Comparison of ENCODE assay signal across 18 cellular contexts in genomic region chr7:157046681-157047080, GRCh38. TPM values are rescaled to one million over a fixed set of nuclear protein-coding genes. Genes with fewer than 3 reads are reported as not detected.
DNase-seq lines count a peak whose midpoint lies in the region; TF ChIP-seq lines count a peak whose summit lies in the region.
"Had no signal": no experiment of that assay in that cellular context is flagged by ENCODE, and none has a peak within 500 bp of the region (broad histone marks: within the 10 kb centered on the region; RNA-seq: fewer than 3 reads in every experiment).

No MANE protein-coding gene starts in this region.

- no peaks in the 10 kb centered on the region for H3K36me3 ChIP-seq in testis (ENCODE audit: low read depth, missing control alignments)
- H3K36me3 ChIP-seq: right lobe of liver, upper lobe of right lung had no signal

- no peaks in the 10 kb centered on the region for H3K27me3 ChIP-seq in testis
- H3K27me3 ChIP-seq: right lobe of liver had no signal

- H3K27ac ChIP-seq in VCaP (peak overlapping the region; percentile 43), testis (no peak overlapping the region)
- H3K27ac ChIP-seq: coronary artery, right lobe of liver, upper lobe of right lung had no signal

- peaks cover 3% of the 10 kb centered on the region for H3K27me3 Mint-ChIP-seq in endothelial cell (ENCODE audit: unreplicated experiment)

- no peak overlapping the region for H3K4me3 ChIP-seq in foreskin fibroblast (ENCODE audit: low read depth in 1 of 2, low read length in 2 of 2)
- H3K4me3 ChIP-seq in testis: no peak overlapping the region
- H3K4me3 ChIP-seq: coronary artery, lung, right lobe of liver, upper lobe of right lung had no signal

- H3K27ac Mint-ChIP-seq in endothelial cell (ENCODE audit: unreplicated experiment): no peak overlapping the region
- H3K27ac Mint-ChIP-seq: nephron progenitor cell had no signal

- DNase-seq in ACHN: peak; percentile 8
- peak; percentile 10 for DNase-seq in HEK293T (ENCODE audit: extremely low spot score)
- DNase-seq in foreskin fibroblast: peak; percentile 47 to 68
- DNase-seq in central memory CD4-positive, alpha-beta T cell: no peak
- no peak for DNase-seq in NCI-H2196 (lab: John Stamatoyannopoulos, UW; ENCODE audit: unreplicated experiment)
- no peak for DNase-seq in endothelial cell (ENCODE audit: low spot score)
- no peak for DNase-seq in testis
- DNase-seq: activated CD4-positive, alpha-beta T cell treated with anti-CD3 and anti-CD28 coated beads, Interleukin-2, amount 50 U/mL, for 1 hour; NCI-H187; NCI-H526 treated with DMSO at 0.1 percent for 48 hours; nephron progenitor cell; right lobe of liver; stimulated activated CD4-positive, alpha-beta T cell treated with anti-CD3 and anti-CD28 coated beads, Interleukin-4, amount 100 ng/mL, for 1 hour; upper lobe of right lung had no signal

- H3K9me3 Mint-ChIP-seq in endothelial cell (ENCODE audit: unreplicated experiment): no peaks in the 10 kb centered on the region
- H3K9me3 Mint-ChIP-seq: nephron progenitor cell had no signal

- no peaks in the 10 kb centered on the region for H3K4me1 Mint-ChIP-seq in endothelial cell (ENCODE audit: unreplicated experiment)

- intact Hi-C loops in testis (cut with DNase I; ENCODE audit: low total_unique reads): no loop called here

- POLR2A ChIA-PET in HEK293T (lab: Yijun Ruan, JAX): no interaction called here

- H3K4me3 Mint-ChIP-seq in endothelial cell (ENCODE audit: unreplicated experiment): no peak overlapping the region
- H3K4me3 Mint-ChIP-seq: nephron progenitor cell had no signal

- no peaks in the 10 kb centered on the region for H3K36me3 Mint-ChIP-seq in endothelial cell (ENCODE audit: low read depth, unreplicated experiment)

- CTCF ChIA-PET in HEK293T (lab: Yijun Ruan, JAX): no interaction called here

- in situ Hi-C loops in ACHN (cut with HindIII; ENCODE audit: low pct_ligation_motif_present, low pct_unique_long_range_greater_than_20kb, low sequenced_read_pairs): no loop called here

- TF ChIP-seq POLR2A in testis (IDR thresholded peaks at IDR 0.05): no peak

- no peaks in the 10 kb centered on the region for H3K4me1 ChIP-seq in testis
- H3K4me1 ChIP-seq: right lobe of liver, upper lobe of right lung had no signal

- TF ChIP-seq CTCF in VCaP (conservative IDR thresholded peaks at IDR 0.05) (no peak), foreskin fibroblast (IDR thresholded peaks at IDR 0.05; ENCODE audit: low read depth, low read length) (no peak), endothelial cell (IDR thresholded peaks at IDR 0.05; ENCODE audit: unreplicated experiment) (no peak), testis (IDR thresholded peaks at IDR 0.05) (no peak)

- no peaks in the 10 kb centered on the region for H3K9me3 ChIP-seq in testis
- H3K9me3 ChIP-seq: right lobe of liver, upper lobe of right lung had no signal

- WGBS in testis, 2 donors: 85 to 86% methylated on average over 1 of the region's 1 CpG

TF ChIP-seq in HEK293T, 16 proteins besides CTCF, POLR2A, EP300 and RAD21:
- TF ChIP-seq ARNT (IDR thresholded peaks at IDR 0.05) (no peak), CTBP1 (IDR thresholded peaks at IDR 0.05; ENCODE audit: borderline replicate concordance) (no peak), FOXA1 (IDR thresholded peaks at IDR 0.05) (no peak), NFRKB (IDR thresholded peaks at IDR 0.05) (no peak), HDGF (IDR thresholded peaks at IDR 0.05; ENCODE audit: borderline replicate concordance) (no peak), L3MBTL2 (conservative IDR thresholded peaks at IDR 0.05) (no peak), ELF4 (IDR thresholded peaks at IDR 0.05) (no peak), FOXK2 (IDR thresholded peaks at IDR 0.05) (no peak), ZNF384 (IDR thresholded peaks at IDR 0.05) (no peak), FOXM1 (IDR thresholded peaks at IDR 0.05; ENCODE audit: borderline replicate concordance) (no peak), BHLHE40 (IDR thresholded peaks at IDR 0.05; ENCODE audit: borderline replicate concordance) (no peak), PKNOX1 (IDR thresholded peaks at IDR 0.05) (no peak), SUZ12 (IDR thresholded peaks at IDR 0.05) (no peak), SP1 (IDR thresholded peaks at IDR 0.05) (no peak), TARDBP (IDR thresholded peaks at IDR 0.05) (no peak), LEF1 (IDR thresholded peaks at IDR 0.05; ENCODE audit: borderline replicate concordance) (no peak)

RNA-seq across cellular contexts. Expression of gene MNX1, which starts 36.2 kb away (rescaled TPM):
- total RNA-seq in endothelial cell (ENCODE audit: unreplicated experiment): 3.8 TPM
- total RNA-seq in testis: 1 to 10 TPM; 3.0 to 3.3 TPM
- polyA plus RNA-seq in testis (ENCODE audit: insufficient read depth, low read depth, low replicate concordance): 1.5 TPM
- total RNA-seq: A673, right lobe of liver had no signal

Comparison
In these comparisons a context has a peak if more than half of its experiments do, and no peak if none do; other contexts are left out.
1. DNase-seq: peak in ACHN (single experiment), HEK293T (single experiment) and foreskin fibroblast (2 of 2); none in central memory CD4-positive, alpha-beta T cell (single experiment), NCI-H2196 (single experiment), endothelial cell (single experiment) and testis (single experiment).